In the genomic region with DNA sequence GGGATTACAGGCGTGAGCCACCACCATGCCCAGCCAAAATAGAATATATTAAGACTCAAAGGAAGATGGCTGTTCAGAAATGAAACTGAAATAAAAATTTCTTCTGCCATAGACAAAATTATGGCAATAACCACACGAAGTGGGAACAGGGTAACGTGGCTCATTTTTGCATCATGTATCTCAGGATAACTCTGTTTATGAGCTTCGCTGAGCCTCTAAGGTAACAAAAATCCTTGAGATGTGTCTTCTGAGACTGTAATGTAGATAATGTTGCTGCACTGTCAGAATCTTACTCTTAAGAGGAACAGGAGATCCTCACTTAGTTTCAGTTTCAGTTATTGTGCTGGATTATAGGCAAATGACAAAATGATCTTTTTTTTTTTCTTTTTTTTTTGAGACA, we compare ENCODE assay signal across 7 cellular contexts.
DNase-seq lines count a peak whose midpoint lies in the region; ATAC-seq, FAIRE-seq and TF ChIP-seq lines count a peak whose summit lies in the region.

No MANE protein-coding gene starts in this region.

- peak overlapping the region; percentile 77 to 91 for H3K27ac Mint-ChIP-seq in natural killer cell treated with Interleukin-12 subunit alpha and Interleukin-12 subunit beta and Interleukin-15 and Interleukin-18, amount 100 ng/mL, for 72 hours

- H3K4me3 ChIP-seq in body of pancreas (no peak overlapping the region), vagina (no peak overlapping the region)

- H3K36me3 Mint-ChIP-seq in natural killer cell treated with Interleukin-12 subunit alpha and Interleukin-12 subunit beta and Interleukin-15 and Interleukin-18, amount 100 ng/mL, for 72 hours: no peaks in the 10 kb centered on the region

- peak overlapping the region; percentile 80 for H3K4me3 Mint-ChIP-seq in natural killer cell treated with Interleukin-12 subunit alpha and Interleukin-12 subunit beta and Interleukin-15 and Interleukin-18, amount 100 ng/mL, for 72 hours

- peak; percentile 70 for ATAC-seq in HG02678 (IDR thresholded peaks at IDR 0.05; ENCODE audit: unreplicated experiment)
- peak; percentile 73 to 78 for ATAC-seq in natural killer cell treated with Interleukin-12 subunit alpha and Interleukin-12 subunit beta and Interleukin-15 and Interleukin-18, amount 100 ng/mL, for 72 hours
- no peak for ATAC-seq in body of pancreas

- peaks cover 13 to 14% of the 10 kb centered on the region in 2 donors for H3K4me1 Mint-ChIP-seq in natural killer cell treated with Interleukin-12 subunit alpha and Interleukin-12 subunit beta and Interleukin-15 and Interleukin-18, amount 100 ng/mL, for 72 hours (ENCODE audit: low read depth in 2 of 2)

- intact Hi-C loops in body of pancreas (cut with DNase I) (no loop called here), vagina (cut with DNase I) (no loop called here)

- H3K9me3 ChIP-seq in body of pancreas (no peaks in the 10 kb centered on the region), vagina (no peaks in the 10 kb centered on the region)

- H3K36me3 ChIP-seq in body of pancreas (replicated peaks in 1 of 2; ENCODE audit: insufficient read depth in 1 of 2, low read depth in 2 of 2): no peaks in the 10 kb centered on the region
- H3K36me3 ChIP-seq in vagina: no peaks in the 10 kb centered on the region

- no peaks in the 10 kb centered on the region for H3K9me3 Mint-ChIP-seq in natural killer cell treated with Interleukin-12 subunit alpha and Interleukin-12 subunit beta and Interleukin-15 and Interleukin-18, amount 100 ng/mL, for 72 hours

- no peak for FAIRE-seq in HTR-8/SVneo (lab: Jason Lieb, UNC)

- TF ChIP-seq CTCF in body of pancreas (IDR thresholded peaks at IDR 0.05): no peak
- no peak for TF ChIP-seq CTCF in vagina (IDR thresholded peaks at IDR 0.05)

- WGBS in body of pancreas, 2 donors: 69 to 71% methylated on average over 4 of the region's 4 CpGs

- peak; percentile 84 for DNase-seq in MV-4-11 (lab: John Stamatoyannopoulos, UW)
- DNase-seq in natural killer cell treated with Interleukin-12 subunit alpha and Interleukin-12 subunit beta and Interleukin-15 and Interleukin-18, amount 100 ng/mL, for 72 hours (ENCODE audit: low spot score): no peak
- no peak for DNase-seq in body of pancreas
- DNase-seq in vagina (ENCODE audit: extremely low spot score in 2 of 2): no peak
- DNase-seq in HTR-8/SVneo (ENCODE audit: insufficient read length, low spot score): no peak

- TF ChIP-seq POLR2A in GM18951 (IDR thresholded peaks at IDR 0.05; ENCODE audit: extremely low read depth, insufficient read depth, insufficient read length) (peak; percentile 22), body of pancreas (IDR thresholded peaks at IDR 0.05) (no peak), vagina (IDR thresholded peaks at IDR 0.05) (no peak)

- H3K4me1 ChIP-seq in body of pancreas: no peaks in the 10 kb centered on the region
- peaks cover 21% of the 10 kb centered on the region for H3K4me1 ChIP-seq in vagina

- no peaks in the 10 kb centered on the region for H3K27me3 ChIP-seq in body of pancreas
- no peaks in the 10 kb centered on the region for H3K27me3 ChIP-seq in vagina

- H3K27ac ChIP-seq in body of pancreas (no peak overlapping the region), vagina (no peak overlapping the region)

- in situ Hi-C loops in GM18951 (cut with MboI; ENCODE audit: low sequenced_read_pairs, unreplicated experiment): no loop called here

- H3K27me3 Mint-ChIP-seq in natural killer cell treated with Interleukin-12 subunit alpha and Interleukin-12 subunit beta and Interleukin-15 and Interleukin-18, amount 100 ng/mL, for 72 hours: no peaks in the 10 kb centered on the region
